8 cellular contexts compared by ENCODE assay signal in genomic region chr11:118691926-118692830, GRCh38.
DNase-seq lines count a peak whose midpoint lies in the region; ATAC-seq lines count a peak whose summit lies in the region.

No MANE protein-coding gene starts in this region.

- peak; percentile 37 for DNase-seq in NCI-H2171 treated with DMSO at 0.1 percent for 48 hours (lab: John Stamatoyannopoulos, UW)
- no peak for DNase-seq in NCI-H2171 (lab: John Stamatoyannopoulos, UW)
- DNase-seq in activated CD8-positive, alpha-beta memory T cell treated with anti-CD3 and anti-CD28 coated beads, Interleukin-2, amount 50 U/mL, for 1 hour (ENCODE audit: extremely low read depth) = peak; percentile 58
- DNase-seq in fibroblast of peridontal ligament (ENCODE audit: extremely low read depth) = peak; percentile 38
- peak; percentile 32 to 49 for DNase-seq in stimulated activated CD8-positive, alpha-beta memory T cell treated with anti-CD3 and anti-CD28 coated beads, Interleukin-4, amount 100 ng/mL, for 1 hour (ENCODE audit: low read depth in 2 of 2, low spot score in 1 of 2)
- no peak for DNase-seq in SHP77 treated with DMSO at 0.1 percent for 48 hours (lab: John Stamatoyannopoulos, UW)
- DNase-seq in LoVo (ENCODE audit: low spot score) = no peak

- no peak for ATAC-seq in GM21529 (IDR thresholded peaks at IDR 0.05; ENCODE audit: unreplicated experiment)

Comparison
In these comparisons a context has a peak if more than half of its experiments do, and no peak if none do; other contexts are left out.
1. DNase-seq: peak in NCI-H2171 treated with DMSO at 0.1 percent for 48 hours (single experiment), activated CD8-positive, alpha-beta memory T cell treated with anti-CD3 and anti-CD28 coated beads, Interleukin-2, amount 50 U/mL, for 1 hour (single experiment), fibroblast of peridontal ligament (single experiment) and stimulated activated CD8-positive, alpha-beta memory T cell treated with anti-CD3 and anti-CD28 coated beads, Interleukin-4, amount 100 ng/mL, for 1 hour (2 of 2); none in NCI-H2171 (single experiment), SHP77 treated with DMSO at 0.1 percent for 48 hours (single experiment) and LoVo (single experiment).